22 cellular contexts compared by ENCODE assay signal in the genomic region with DNA sequence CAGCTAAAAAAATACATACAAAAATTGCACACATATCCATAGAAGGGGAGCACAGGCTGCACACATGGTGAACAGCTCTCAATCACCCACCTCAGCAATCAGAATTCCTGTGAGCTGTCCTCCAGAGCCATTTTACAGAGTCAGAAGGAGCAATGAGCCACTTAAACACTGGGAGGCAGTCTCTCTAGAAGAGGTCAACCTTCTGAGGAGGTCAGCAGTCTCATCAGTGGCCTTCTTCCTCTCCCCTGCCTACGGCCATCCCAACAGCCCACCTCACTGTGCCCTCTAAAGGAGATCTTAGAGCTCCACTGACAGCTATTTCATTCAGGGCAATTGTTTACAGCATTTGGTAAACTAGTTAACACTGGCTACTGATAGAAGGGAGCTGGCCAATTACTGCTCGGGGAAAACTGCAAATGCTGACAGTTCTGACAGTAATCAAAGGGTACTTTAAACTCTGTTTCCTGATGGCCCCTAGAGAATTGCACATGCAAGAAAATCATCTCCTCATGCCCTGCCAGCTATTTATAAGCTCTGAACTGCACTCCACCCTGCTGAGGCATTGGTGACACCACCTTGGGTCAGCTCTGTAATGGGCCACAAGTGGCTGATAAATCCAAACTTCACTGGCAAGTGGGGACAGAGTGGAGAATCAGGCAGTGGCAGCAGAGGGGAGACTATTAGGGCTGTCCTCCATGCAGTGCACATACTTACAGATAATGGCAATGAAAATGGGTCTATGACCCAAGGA. TPM values are rescaled to one million over a fixed set of nuclear protein-coding genes. Genes with fewer than 3 reads are reported as not detected.
DNase-seq lines count a peak whose midpoint lies in the region; ATAC-seq and TF ChIP-seq lines count a peak whose summit lies in the region.
"Had no signal": no experiment of that assay in that cellular context is flagged by ENCODE, and none has a peak within 500 bp of the region (broad histone marks: within the 10 kb centered on the region; RNA-seq: fewer than 3 reads in every experiment).

No MANE protein-coding gene starts in this region.

- DNase-seq in Right ventricle myocardium superior (no peak), right atrium auricular region (ENCODE audit: low spot score) (no peak), WTC11 (ENCODE audit: low spot score) (no peak), iPS-NIHi7 (ENCODE audit: extremely low spot score) (peak; percentile 35), type B pancreatic cell (ENCODE audit: extremely low spot score, unreplicated experiment) (no peak)
- DNase-seq: activated B cell treated with CpG ODN at 0.5 μM for 24 hours; activated naive CD8-positive, alpha-beta T cell treated with anti-CD3 and anti-CD28 coated beads, Interleukin-2, amount 10 ng/mL, durations not matched to agents 7 days and 5 days; erythroblast; KG1; NCI-H2029; NCI-H510A; SHP77 had no signal

- no peaks in the 10 kb centered on the region for H3K27me3 ChIP-seq in right atrium auricular region
- H3K27me3 ChIP-seq: gastroesophageal sphincter had no signal

- TF ChIP-seq CTCF in right atrium auricular region (IDR thresholded peaks at IDR 0.05): no peak
- no peak for TF ChIP-seq CTCF in WTC11 (IDR thresholded peaks at IDR 0.05)
- no peak for TF ChIP-seq CTCF in type B pancreatic cell (conservative IDR thresholded peaks at IDR 0.05)

- intact Hi-C loops in Right ventricle myocardium superior (cut with DNase I): no loop called here

- H3K9me3 ChIP-seq in right atrium auricular region: no peaks in the 10 kb centered on the region
- H3K9me3 ChIP-seq: gastroesophageal sphincter, thoracic aorta had no signal

- CTCF ChIA-PET in WTC11 (lab: Charles Lee): interaction anchor here (0.6 to 1.5 kb wide), 8 partner anchors 9 to 465 kb away, joined by 3 to 30 read pairs (median 4); no protein-coding TSS in a partner anchor

- no peak overlapping the region for H3K27ac ChIP-seq in right atrium auricular region
- H3K27ac ChIP-seq: 22Rv1, gastroesophageal sphincter, thoracic aorta had no signal

- H3K27me3 Mint-ChIP-seq in WTC11 (ENCODE audit: low read depth) (no peaks in the 10 kb centered on the region), type B pancreatic cell (no peaks in the 10 kb centered on the region)
- H3K27me3 Mint-ChIP-seq: activated B cell treated with CpG ODN at 0.5 μM for 24 hours; activated naive CD8-positive, alpha-beta T cell treated with anti-CD3 and anti-CD28 coated beads, Interleukin-2, amount 10 ng/mL, durations not matched to agents 7 days and 5 days had no signal

- H3K36me3 Mint-ChIP-seq in WTC11 (peaks cover 10% of the 10 kb centered on the region; the same call in 1 of the 2 replicates), type B pancreatic cell (peaks cover 6% of the 10 kb centered on the region)
- H3K36me3 Mint-ChIP-seq: activated naive CD8-positive, alpha-beta T cell treated with anti-CD3 and anti-CD28 coated beads, Interleukin-2, amount 10 ng/mL, durations not matched to agents 7 days and 5 days had no signal

- H3K4me3 Mint-ChIP-seq in WTC11 (no peak overlapping the region), type B pancreatic cell (no peak overlapping the region)
- H3K4me3 Mint-ChIP-seq: activated B cell treated with CpG ODN at 0.5 μM for 24 hours; activated naive CD8-positive, alpha-beta T cell treated with anti-CD3 and anti-CD28 coated beads, Interleukin-2, amount 10 ng/mL, durations not matched to agents 7 days and 5 days; activated T-helper 1 cell treated with anti-CD3 and anti-CD28 coated beads, Interleukin-12 subunit alpha, Interleukin-12 subunit beta, Interleukin-2, Interleukin-4 antibody, amounts not matched to agents 30 ng/mL and 10 ng/mL and 1 ng/mL, durations not matched to agents 14 hours and 24 hours and 36 hours; CD14-positive monocyte; T-helper 1 cell treated with Interleukin-12 subunit alpha and Interleukin-12 subunit beta and Interleukin-4 antibody, amounts not matched to agents 30 μg/mL and 1 μg/mL, for 36 hours had no signal

- peak; percentile 31 for ATAC-seq in Right ventricle myocardium superior (ENCODE audit: poor library complexity)
- peak; percentile 92 for ATAC-seq in WTC11
- ATAC-seq in HG03457 (IDR thresholded peaks at IDR 0.05; ENCODE audit: unreplicated experiment): no peak
- ATAC-seq in GM21576 (IDR thresholded peaks at IDR 0.05; ENCODE audit: unreplicated experiment): no peak
- ATAC-seq in GM21447 (IDR thresholded peaks at IDR 0.05; ENCODE audit: unreplicated experiment): no peak
- ATAC-seq: gastroesophageal sphincter had no signal

- H3K4me3 ChIP-seq in right atrium auricular region: no peak overlapping the region
- H3K4me3 ChIP-seq: gastroesophageal sphincter, smooth muscle cell, thoracic aorta had no signal

- peaks cover 3% of the 10 kb centered on the region; the same call in 1 of the 2 replicates for H3K4me1 Mint-ChIP-seq in WTC11
- peaks cover 3% of the 10 kb centered on the region for H3K4me1 Mint-ChIP-seq in type B pancreatic cell (ENCODE audit: unreplicated experiment)
- H3K4me1 Mint-ChIP-seq: activated B cell treated with CpG ODN at 0.5 μM for 24 hours; activated naive CD8-positive, alpha-beta T cell treated with anti-CD3 and anti-CD28 coated beads, Interleukin-2, amount 10 ng/mL, durations not matched to agents 7 days and 5 days; CD14-positive monocyte had no signal

- H3K9me3 Mint-ChIP-seq in WTC11: no peaks in the 10 kb centered on the region
- H3K9me3 Mint-ChIP-seq in type B pancreatic cell: no peaks in the 10 kb centered on the region
- H3K9me3 Mint-ChIP-seq: activated B cell treated with CpG ODN at 0.5 μM for 24 hours; activated naive CD8-positive, alpha-beta T cell treated with anti-CD3 and anti-CD28 coated beads, Interleukin-2, amount 10 ng/mL, durations not matched to agents 7 days and 5 days; activated T-helper 1 cell treated with anti-CD3 and anti-CD28 coated beads, Interleukin-12 subunit alpha, Interleukin-12 subunit beta, Interleukin-2, Interleukin-4 antibody, amounts not matched to agents 30 ng/mL and 10 ng/mL and 1 ng/mL, durations not matched to agents 14 hours and 24 hours and 36 hours; CD14-positive monocyte; T-helper 1 cell treated with Interleukin-12 subunit alpha and Interleukin-12 subunit beta and Interleukin-4 antibody, amounts not matched to agents 30 μg/mL and 1 μg/mL, for 36 hours had no signal

- H3K36me3 ChIP-seq in right atrium auricular region: peaks cover 15% of the 10 kb centered on the region
- H3K36me3 ChIP-seq: thoracic aorta had no signal

- no peak overlapping the region for H3K27ac Mint-ChIP-seq in WTC11
- H3K27ac Mint-ChIP-seq in type B pancreatic cell: peak overlapping the region; percentile 17
- H3K27ac Mint-ChIP-seq: activated B cell treated with CpG ODN at 0.5 μM for 24 hours; activated naive CD8-positive, alpha-beta T cell treated with anti-CD3 and anti-CD28 coated beads, Interleukin-2, amount 10 ng/mL, durations not matched to agents 7 days and 5 days; activated T-helper 1 cell treated with anti-CD3 and anti-CD28 coated beads, Interleukin-12 subunit alpha, Interleukin-12 subunit beta, Interleukin-2, Interleukin-4 antibody, amounts not matched to agents 30 ng/mL and 10 ng/mL and 1 ng/mL, durations not matched to agents 14 hours and 24 hours and 36 hours; CD14-positive monocyte; T-helper 1 cell treated with Interleukin-12 subunit alpha and Interleukin-12 subunit beta and Interleukin-4 antibody, amounts not matched to agents 30 μg/mL and 1 μg/mL, for 36 hours had no signal

- POLR2A ChIA-PET in WTC11 (lab: Charles Lee): no interaction called here

- peaks cover 0 to 15% of the 10 kb centered on the region in 2 donors for H3K4me1 ChIP-seq in right atrium auricular region

TF ChIP-seq in WTC11, 78 proteins besides CTCF, POLR2A, EP300 and RAD21 (continues in another document):
- TF ChIP-seq ARID4B (CRISPR knock-in tag; IDR thresholded peaks at IDR 0.05; ENCODE audit: borderline replicate concordance): no peak
- TF ChIP-seq ESRRA (CRISPR knock-in tag; IDR thresholded peaks at IDR 0.05; ENCODE audit: borderline replicate concordance): no peak
- TF ChIP-seq GTF2I (CRISPR knock-in tag; conservative IDR thresholded peaks at IDR 0.05): no peak
- TF ChIP-seq, protein P1, sequence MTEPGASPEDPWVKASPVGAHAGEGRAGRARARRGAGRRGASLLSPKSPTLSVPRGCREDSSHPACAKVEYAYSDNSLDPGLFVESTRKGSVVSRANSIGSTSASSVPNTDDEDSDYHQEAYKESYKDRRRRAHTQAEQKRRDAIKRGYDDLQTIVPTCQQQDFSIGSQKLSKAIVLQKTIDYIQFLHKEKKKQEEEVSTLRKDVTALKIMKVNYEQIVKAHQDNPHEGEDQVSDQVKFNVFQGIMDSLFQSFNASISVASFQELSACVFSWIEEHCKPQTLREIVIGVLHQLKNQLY (CRISPR knock-in tag; IDR thresholded peaks at IDR 0.05): no peak
- TF ChIP-seq ZNF121 (CRISPR knock-in tag; IDR thresholded peaks at IDR 0.05): no peak

RNA-seq across cellular contexts. Expression of gene TSPAN3, which starts 42.1 kb away (rescaled TPM):
- 85.2 TPM for total RNA-seq in Right ventricle myocardium superior
- 100 to 1,000 TPM; 191 to 361 TPM for total RNA-seq in right atrium auricular region
- total RNA-seq in WTC11 (2021): 84.9 to 101 TPM (median 93.4 TPM) in 3 replicates
- 288 and 377 TPM in 2 replicates for total RNA-seq in type B pancreatic cell (ENCODE audit: low replicate concordance)

Comparison
In these comparisons a context has a peak if more than half of its experiments do, and no peak if none do; other contexts are left out.
1. ATAC-seq: peak in Right ventricle myocardium superior (single experiment) and WTC11 (single experiment); none in HG03457 (single experiment), GM21576 (single experiment) and GM21447 (single experiment).